1 cellular context compared by ENCODE assay signal in genomic region chr2:241540766-241541561, GRCh38.
TF ChIP-seq lines count a peak whose summit lies in the region.

No MANE protein-coding gene starts in this region.

TF ChIP-seq in K562, 482 proteins besides CTCF, POLR2A, EP300 and RAD21 (continued from another document and continues in another):
- no peak for TF ChIP-seq ZNF407 (IDR thresholded peaks at IDR 0.05; ENCODE audit: low read depth)
- peak; percentile 74 for TF ChIP-seq RBFOX2 (IDR thresholded peaks at IDR 0.05; ENCODE audit: low read depth, low read length)
- no peak for TF ChIP-seq ETV5 (CRISPR knock-in tag; IDR thresholded peaks at IDR 0.05; ENCODE audit: low read depth)
- TF ChIP-seq RBM39 (optimal IDR thresholded peaks at IDR 0.05; ENCODE audit: low read depth, low read length), result no peak
- no peak for TF ChIP-seq DMBX1 (CRISPR knock-in tag; IDR thresholded peaks at IDR 0.05; ENCODE audit: borderline replicate concordance)
- TF ChIP-seq ZFP36 (IDR thresholded peaks at IDR 0.05; ENCODE audit: low read depth, low read length, partially characterized antibody), result no peak
- TF ChIP-seq CCAR2 (IDR thresholded peaks at IDR 0.05; ENCODE audit: low read depth, low read length), result no peak
- peak; percentile 25; the same call in 1 of the 2 replicates for TF ChIP-seq SMARCC2 (IDR thresholded peaks at IDR 0.05; ENCODE audit: low read depth)
- peak; percentile 49 for TF ChIP-seq KDM5B (IDR thresholded peaks at IDR 0.05; ENCODE audit: insufficient replicate concordance, low read depth, low read length)
- TF ChIP-seq SUPT5H (IDR thresholded peaks at IDR 0.05), result 0 out of 2 replicates have a peak, but pooled peaks have one; percentile 47
- no peak for TF ChIP-seq BRD4 (IDR thresholded peaks at IDR 0.05)
- TF ChIP-seq TAF1 (IDR thresholded peaks at IDR 0.05; ENCODE audit: control insufficient read depth, extremely low read depth, insufficient read depth, low read length, severe bottlenecking), result peak; percentile 48
- peak; percentile 33 to 45; a peak in 3 of 4 replicates for TF ChIP-seq NRF1 (conservative IDR thresholded peaks at IDR 0.05 in 1 of 2, IDR thresholded peaks at IDR 0.05 in 1 of 2)
- TF ChIP-seq EGR1 (conservative IDR thresholded peaks at IDR 0.05), result 0 out of 2 replicates have a peak, but pooled peaks have one; percentile 3
- TF ChIP-seq ZNF778 (CRISPR knock-in tag; IDR thresholded peaks at IDR 0.05), result no peak
- peak; percentile 69; the same call in 1 of the 2 replicates for TF ChIP-seq CREB1 (IDR thresholded peaks at IDR 0.05)
- TF ChIP-seq CREB1 (CRISPR knock-in tag; IDR thresholded peaks at IDR 0.05), result peak; percentile 67; the same call in 1 of the 2 replicates
- TF ChIP-seq ZNF41 (CRISPR knock-in tag; conservative IDR thresholded peaks at IDR 0.05), result no peak
- TF ChIP-seq BCOR (IDR thresholded peaks at IDR 0.05), result no peak
- TF ChIP-seq BMI1 (IDR thresholded peaks at IDR 0.05; ENCODE audit: low read length), result no peak
- TF ChIP-seq KLF13 (tag; IDR thresholded peaks at IDR 0.05; ENCODE audit: borderline replicate concordance, low read depth), result 0 out of 2 replicates have a peak, but pooled peaks have one; percentile 37
- no peak for TF ChIP-seq POLR2AphosphoS5 (IDR thresholded peaks at IDR 0.05; ENCODE audit: control insufficient read depth, insufficient read depth, low read depth, low read length)
- no peak for TF ChIP-seq ZBTB11 (CRISPR knock-in tag; IDR thresholded peaks at IDR 0.05)
- TF ChIP-seq SFPQ (IDR thresholded peaks at IDR 0.05; ENCODE audit: low read depth, low read length), result no peak
- TF ChIP-seq ZNF592 (IDR thresholded peaks at IDR 0.05), result no peak
- no peak for TF ChIP-seq ZNF277 (CRISPR knock-in tag; IDR thresholded peaks at IDR 0.05; ENCODE audit: borderline replicate concordance)
- no peak for TF ChIP-seq MAFF (IDR thresholded peaks at IDR 0.05; ENCODE audit: low read length)
- TF ChIP-seq HMGN3 (IDR thresholded peaks at IDR 0.05; ENCODE audit: borderline replicate concordance, extremely low read depth, insufficient read length, low read depth, low read length), result no peak
- TF ChIP-seq MNT (conservative IDR thresholded peaks at IDR 0.05), result peak; percentile 35 to 61; a peak in 3 of 4 replicates
- TF ChIP-seq RAD51 (IDR thresholded peaks at IDR 0.05; ENCODE audit: borderline replicate concordance, low read depth), result no peak
